ENCODE assay signal across 8 cellular contexts in genomic region chr10:32958085-32958991, GRCh38.
DNase-seq lines count a peak whose midpoint lies in the region; ATAC-seq lines count a peak whose summit lies in the region.

TSS of gene ITGB1 (minus strand) at chr10:32958230. CDS start at chr10:32935558, 22,672 bp downstream.

- DNase-seq in AG08395 (ENCODE audit: low spot score) (peak; percentile 92), NCI-H345 treated with DMSO at 0.1 percent for 48 hours (lab: John Stamatoyannopoulos, UW; ENCODE audit: unreplicated experiment) (peak; percentile 61), cerebellar cortex (ENCODE audit: low spot score) (peak; percentile 89), islet precursor cell (peak; percentile 99)
- DNase-seq in stimulated activated CD4-positive, alpha-beta T cell treated with anti-CD3 and anti-CD28 coated beads, Interleukin-12 subunit alpha, Interleukin-12 subunit beta, amount 100 ng/mL, for 4 hours = peak; percentile 86

- ATAC-seq in GM18909 (IDR thresholded peaks at IDR 0.05; ENCODE audit: poor library complexity, unreplicated experiment) (peak; percentile 78), HG03196 (IDR thresholded peaks at IDR 0.05; ENCODE audit: unreplicated experiment) (peak; percentile 66)
- ATAC-seq in activated CD4-positive, CD25-positive, alpha-beta regulatory T cell treated with anti-CD3 and anti-CD28 coated beads, Interleukin-2, amount 50 U/mL, for 24 hours = peak; percentile 84 to 85

Comparison
In these comparisons a context has a peak if more than half of its experiments do, and no peak if none do; other contexts are left out.
1. Peak in every context shown above with its lines: DNase-seq and ATAC-seq.